In the genomic region with DNA sequence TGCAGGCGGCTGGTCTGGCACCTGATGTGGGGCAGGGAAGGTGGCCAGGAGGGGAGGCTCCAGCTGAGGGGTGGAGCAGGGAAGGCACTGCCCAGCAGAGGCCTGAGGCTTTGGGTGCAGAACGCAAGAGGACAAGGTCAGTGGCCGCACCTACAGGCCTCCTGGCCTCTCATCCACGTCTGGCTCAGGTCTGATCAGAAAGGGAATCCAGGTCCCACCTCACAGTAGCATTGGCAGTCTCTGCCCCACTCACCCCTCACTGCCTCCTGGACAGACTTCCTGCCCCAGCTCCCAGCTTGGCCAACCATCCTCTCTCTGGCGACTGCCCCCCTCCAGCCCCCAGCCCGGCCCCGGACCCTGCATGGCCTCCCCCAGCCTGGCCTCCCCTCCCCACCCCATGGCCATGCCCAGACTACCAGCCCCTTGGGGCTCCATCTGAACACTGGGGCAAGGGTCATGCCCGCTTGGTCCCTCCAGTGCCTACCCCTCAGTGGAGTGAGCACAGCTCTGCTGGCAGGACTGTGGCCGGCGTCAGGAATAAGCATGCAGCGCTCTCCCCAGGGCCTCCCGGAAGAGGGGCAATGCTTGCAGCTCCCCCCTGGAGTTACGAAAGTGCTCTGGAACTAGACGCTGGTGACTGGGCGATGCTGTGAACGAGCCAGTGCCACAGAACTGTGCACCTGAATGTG, we compare ENCODE assay signal across 20 cellular contexts. TPM values are rescaled to one million over a fixed set of nuclear protein-coding genes. Genes with fewer than 3 reads are reported as not detected.
DNase-seq lines count a peak whose midpoint lies in the region; ATAC-seq, FAIRE-seq and TF ChIP-seq lines count a peak whose summit lies in the region.
"Had no signal": no experiment of that assay in that cellular context is flagged by ENCODE, and none has a peak within 500 bp of the region (broad histone marks: within the 10 kb centered on the region; RNA-seq: fewer than 3 reads in every experiment).

No MANE protein-coding gene starts in this region.

- H3K36me3 ChIP-seq in SK-N-SH (replicated peaks in 1 of 2; ENCODE audit: control insufficient read depth in 1 of 2, insufficient read depth in 2 of 2, low read length in 1 of 2), result no peaks in the 10 kb centered on the region
- H3K36me3 ChIP-seq in WERI-Rb-1, result no peaks in the 10 kb centered on the region
- no peaks in the 10 kb centered on the region for H3K36me3 ChIP-seq in lower lobe of right lung
- H3K36me3 ChIP-seq in aorta (ENCODE audit: control insufficient read depth in 1 of 2, insufficient read depth in 2 of 2, low read length in 1 of 2), result no peaks in the 10 kb centered on the region

- no peaks in the 10 kb centered on the region for H3K9me3 ChIP-seq in SK-N-SH
- H3K9me3 ChIP-seq in WERI-Rb-1 (ENCODE audit: severe bottlenecking), result no peaks in the 10 kb centered on the region
- H3K9me3 ChIP-seq in lower lobe of right lung, result no peaks in the 10 kb centered on the region
- no peaks in the 10 kb centered on the region for H3K9me3 ChIP-seq in aorta (ENCODE audit: control insufficient read depth, low read length)

- H3K27me3 ChIP-seq in SK-N-SH (ENCODE audit: insufficient read depth) (peaks cover 88% of the 10 kb centered on the region), WERI-Rb-1 (ENCODE audit: insufficient read depth, low read depth, severe bottlenecking) (no peaks in the 10 kb centered on the region), lower lobe of right lung (ENCODE audit: low read depth) (peaks cover 85% of the 10 kb centered on the region), aorta (ENCODE audit: control insufficient read depth in 1 of 2, insufficient read depth in 2 of 2, low read length in 1 of 2) (no peaks in the 10 kb centered on the region)

- TF ChIP-seq CTCF in SK-N-SH (IDR thresholded peaks at IDR 0.05) (no peak), WERI-Rb-1 (IDR thresholded peaks at IDR 0.05; ENCODE audit: low read depth, low read length) (no peak), lower lobe of right lung (IDR thresholded peaks at IDR 0.05) (no peak)

- H3K9me2 ChIP-seq in SK-N-SH, result no peaks in the 10 kb centered on the region

- no peak overlapping the region for H3K9ac ChIP-seq in SK-N-SH

- 45% methylated on average over 14 of the region's 16 CpGs for WGBS in SK-N-SH (ENCODE audit: low lambda C conversion rate)
- 79 to 85% methylated on average over 16 of the region's 16 CpGs for WGBS in aorta, 2 donors

- no peak for TF ChIP-seq RAD21 in SK-N-SH (IDR thresholded peaks at IDR 0.05; ENCODE audit: low read length)

- peaks cover 9% of the 10 kb centered on the region for H3F3A ChIP-seq in SK-N-SH (replicated peaks; ENCODE audit: insufficient read depth)

- peak; percentile 4; the same call in 1 of the 3 replicates for ATAC-seq in SK-N-SH treated with all-trans-retinoic acid at 6 μM for 48 hours
- no peak for ATAC-seq in lower lobe of right lung
- no peak for ATAC-seq in aorta (ENCODE audit: low FRiP score)
- no peak for ATAC-seq in GM19467 (IDR thresholded peaks at IDR 0.05; ENCODE audit: unreplicated experiment)

- POLR2A ChIA-PET in SK-N-SH (lab: Yijun Ruan, JAX), result no interaction called here

- no peak for TF ChIP-seq EP300 in SK-N-SH (IDR thresholded peaks at IDR 0.05; ENCODE audit: borderline replicate concordance in 1 of 2, low read depth in 1 of 2, low read length in 1 of 2)

- intact Hi-C loops in lower lobe of right lung (cut with DNase I) (no loop called here), aorta (cut with DNase I) (no loop called here)

- CTCF ChIA-PET in SK-N-SH (lab: Yijun Ruan, JAX), result interaction anchor here (0.6 to 3.1 kb wide), 7 partner anchors 9 to 1854 kb away, joined by 3 to 20 read pairs (median 4); no protein-coding TSS in a partner anchor

- peaks cover 0 to 29% of the 10 kb centered on the region in 2 experiments; a peak in 2 of 4 replicates for H3K4me1 ChIP-seq in SK-N-SH (ENCODE audit: control insufficient read depth in 1 of 2, insufficient read depth in 2 of 2, low read depth in 1 of 2, low read length in 1 of 2)
- H3K4me1 ChIP-seq in lower lobe of right lung, result peaks cover 13% of the 10 kb centered on the region
- no peaks in the 10 kb centered on the region for H3K4me1 ChIP-seq in aorta (ENCODE audit: control insufficient read depth in 1 of 2, insufficient read depth in 2 of 2, low read length in 2 of 2)

- no peaks in the 10 kb centered on the region for H4K20me1 ChIP-seq in SK-N-SH (ENCODE audit: insufficient read depth)

- H3K4me2 ChIP-seq in SK-N-SH, result no peak overlapping the region; the same call in 1 of the 2 replicates

- no peak overlapping the region for H3K4me3 ChIP-seq in SK-N-SH (ENCODE audit: low read depth in 2 of 2, low read length in 1 of 2)
- H3K4me3 ChIP-seq in WERI-Rb-1 (ENCODE audit: low read depth, low read length), result no peak overlapping the region
- H3K4me3 ChIP-seq in lower lobe of right lung, result no peak overlapping the region
- H3K4me3 ChIP-seq in aorta (ENCODE audit: low read length in 2 of 2), result no peak overlapping the region
- H3K4me3 ChIP-seq: SK-N-MC had no signal

- H3K27ac ChIP-seq in SK-N-SH (ENCODE audit: low read depth in 2 of 2, low read length in 1 of 2) (no peak overlapping the region), WERI-Rb-1 (peak overlapping the region; percentile 33), lower lobe of right lung (no peak overlapping the region), aorta (ENCODE audit: low read depth in 1 of 2, low read length in 2 of 2) (no peak overlapping the region)
- H3K27ac ChIP-seq: SK-N-MC had no signal

- no peak for FAIRE-seq in frontal cortex (lab: Jason Lieb, UNC)
- FAIRE-seq: A204.1 had no signal

- H3K79me2 ChIP-seq in SK-N-SH (ENCODE audit: insufficient read depth), result no peaks in the 10 kb centered on the region

- no peak overlapping the region for H2AFZ ChIP-seq in SK-N-SH (ENCODE audit: low read depth)

- DNase-seq in SK-N-SH (no peak), WERI-Rb-1 (no peak), lower lobe of right lung (peak; percentile 25), aorta (peak; percentile 31 to 64), frontal cortex (ENCODE audit: low spot score in 2 of 2) (no peak), NCI-H2171 treated with DMSO at 0.1 percent for 48 hours (lab: John Stamatoyannopoulos, UW) (no peak)
- DNase-seq: COR-L47, DMS153, KBM-7, NCI-H1105 treated with DMSO at 0.1 percent for 48 hours, NCI-H187 treated with DMSO at 0.1 percent for 48 hours, NCI-H2171, NCI-H774, RPMI8226 had no signal

TF ChIP-seq in SK-N-SH treated with all-trans-retinoic acid at 6 μM for 48 hours, 23 proteins besides CTCF, POLR2A, EP300 and RAD21 (continues in another document):
- TF ChIP-seq RARB (CRISPR knock-in tag; IDR thresholded peaks at IDR 0.05) (no peak), ZNF565 (CRISPR knock-in tag; conservative IDR thresholded peaks at IDR 0.05; ENCODE audit: low read depth) (no peak)

TF ChIP-seq in SK-N-SH, 30 proteins besides CTCF, POLR2A, EP300 and RAD21:
- TF ChIP-seq JUND (IDR thresholded peaks at IDR 0.05), result no peak
- no peak for TF ChIP-seq TAF1 (IDR thresholded peaks at IDR 0.05; ENCODE audit: borderline replicate concordance, low read depth, low read length)
- no peak for TF ChIP-seq RCOR1 (IDR thresholded peaks at IDR 0.05; ENCODE audit: low read length)
- no peak for TF ChIP-seq EZH2phosphoT487 (IDR thresholded peaks at IDR 0.05; ENCODE audit: borderline replicate concordance, low read depth)
- no peak for TF ChIP-seq RXRA (IDR thresholded peaks at IDR 0.05; ENCODE audit: borderline replicate concordance, low read depth)

RNA-seq across cellular contexts. Expression of a gene that starts 4.6 kb away (rescaled TPM):
- polyA plus RNA-seq in SK-N-SH (2012; rRNA removed) (not detected in 2 replicates), aorta (not detected)
- not detected in 2 replicates for polyA plus RNA-seq in SK-N-SH (2012; cell fraction: cytosol; rRNA removed)
- not detected in 2 replicates for polyA plus RNA-seq in SK-N-SH (2012; cell fraction: nucleus; rRNA removed)
- total RNA-seq in lower lobe of right lung (not detected), aorta (not detected), frontal cortex (not detected)
- total RNA-seq: NCI-H460 had no signal
- polyA plus RNA-seq: CD14-positive monocyte had no signal

RNA-seq across cellular contexts. Expression of a gene that starts 17.1 kb away (rescaled TPM):
- polyA plus RNA-seq in SK-N-SH (2012; rRNA removed) (0.10 and 0.11 TPM in 2 replicates), aorta (not detected)
- 0.08 and 0.12 TPM in 2 replicates for polyA plus RNA-seq in SK-N-SH (2012; cell fraction: cytosol; rRNA removed)
- polyA plus RNA-seq in SK-N-SH (2012; cell fraction: nucleus; rRNA removed), result 0.08 and 0.11 TPM in 2 replicates
- total RNA-seq in lower lobe of right lung (not detected), aorta (not detected), frontal cortex (not detected)
- polyA plus RNA-seq: CD14-positive monocyte had no signal

RNA-seq across cellular contexts. Expression of a gene that starts 42.0 kb away (rescaled TPM):
- 38.8 and 43.1 TPM in 2 replicates for polyA plus RNA-seq in SK-N-SH (2012; rRNA removed)
- polyA plus RNA-seq in SK-N-SH (2012; cell fraction: cytosol; rRNA removed), result 10.8 and 18.1 TPM in 2 replicates
- 328 and 454 TPM in 2 replicates for polyA plus RNA-seq in SK-N-SH (2012; cell fraction: nucleus; rRNA removed)
- total RNA-seq in lower lobe of right lung, result 60.2 TPM
- 10 to 100 TPM; 14.8 to 34.7 TPM for total RNA-seq in aorta
- 100 to 1,000 TPM in 1 of 2 donors, 10 to 100 TPM in 1; 15.7 to 133 TPM for polyA plus RNA-seq in aorta
- 14.3 TPM for total RNA-seq in frontal cortex

RNA-seq across cellular contexts. Expression of a gene that starts 42.2 kb away (rescaled TPM):
- polyA plus RNA-seq in SK-N-SH (2012; rRNA removed) (57.1 and 68.2 TPM in 2 replicates), aorta (10 to 100 TPM; 12.0 to 25.9 TPM)
- 38.7 and 54.7 TPM in 2 replicates for polyA plus RNA-seq in SK-N-SH (2012; cell fraction: cytosol; rRNA removed)
- 67.2 and 94.3 TPM in 2 replicates for polyA plus RNA-seq in SK-N-SH (2012; cell fraction: nucleus; rRNA removed)
- total RNA-seq in lower lobe of right lung (27.1 TPM), aorta (10 to 100 TPM; 17.5 to 22.2 TPM), frontal cortex (15.9 TPM)

RNA-seq across cellular contexts. Expression of a gene that starts 42.6 kb away (rescaled TPM):
- 2.1 and 3.8 TPM in 2 replicates for polyA plus RNA-seq in SK-N-SH (2012; rRNA removed)
- polyA plus RNA-seq in SK-N-SH (2012; cell fraction: cytosol; rRNA removed), result 0.82 and 1.6 TPM in 2 replicates
- polyA plus RNA-seq in SK-N-SH (2012; cell fraction: nucleus; rRNA removed), result 1.3 and 1.4 TPM in 2 replicates
- 44.5 TPM for total RNA-seq in lower lobe of right lung
- total RNA-seq in aorta, result 10 to 100 TPM in 1 of 2 donors, 1 to 10 TPM in 1; 9.9 to 15.8 TPM
- 10 to 100 TPM in 1 of 2 donors, 1 to 10 TPM in 1; 4.5 to 22.5 TPM for polyA plus RNA-seq in aorta
- 4.9 TPM for total RNA-seq in frontal cortex

Comparison
In these comparisons a context has a peak if more than half of its experiments do, and no peak if none do; other contexts are left out.
1. DNase-seq: peak in lower lobe of right lung (single experiment) and aorta (2 of 2); none in SK-N-SH (single experiment), WERI-Rb-1 (single experiment), frontal cortex (0 of 2) and NCI-H2171 treated with DMSO at 0.1 percent for 48 hours (single experiment).